1 cellular context compared by ENCODE assay signal in genomic region chr19:13833330-13834265, GRCh38.
TF ChIP-seq lines count a peak whose summit lies in the region.

No MANE protein-coding gene starts in this region.

TF ChIP-seq in IMR-90, 13 proteins besides CTCF, POLR2A, EP300 and RAD21 (continued from another document):
- peak; percentile 0; the same call in 1 of the 2 replicates for TF ChIP-seq USF2 (IDR thresholded peaks at IDR 0.05; ENCODE audit: low read depth, low read length)
- TF ChIP-seq SMC3 (IDR thresholded peaks at IDR 0.05; ENCODE audit: low read depth, low read length): no peak; the same call in 1 of the 2 replicates
- TF ChIP-seq NFE2L2 (IDR thresholded peaks at IDR 0.05; ENCODE audit: low read depth, low read length): peak; percentile 8; the same call in 1 of the 2 replicates
